1 cellular context compared by ENCODE assay signal in the genomic region with DNA sequence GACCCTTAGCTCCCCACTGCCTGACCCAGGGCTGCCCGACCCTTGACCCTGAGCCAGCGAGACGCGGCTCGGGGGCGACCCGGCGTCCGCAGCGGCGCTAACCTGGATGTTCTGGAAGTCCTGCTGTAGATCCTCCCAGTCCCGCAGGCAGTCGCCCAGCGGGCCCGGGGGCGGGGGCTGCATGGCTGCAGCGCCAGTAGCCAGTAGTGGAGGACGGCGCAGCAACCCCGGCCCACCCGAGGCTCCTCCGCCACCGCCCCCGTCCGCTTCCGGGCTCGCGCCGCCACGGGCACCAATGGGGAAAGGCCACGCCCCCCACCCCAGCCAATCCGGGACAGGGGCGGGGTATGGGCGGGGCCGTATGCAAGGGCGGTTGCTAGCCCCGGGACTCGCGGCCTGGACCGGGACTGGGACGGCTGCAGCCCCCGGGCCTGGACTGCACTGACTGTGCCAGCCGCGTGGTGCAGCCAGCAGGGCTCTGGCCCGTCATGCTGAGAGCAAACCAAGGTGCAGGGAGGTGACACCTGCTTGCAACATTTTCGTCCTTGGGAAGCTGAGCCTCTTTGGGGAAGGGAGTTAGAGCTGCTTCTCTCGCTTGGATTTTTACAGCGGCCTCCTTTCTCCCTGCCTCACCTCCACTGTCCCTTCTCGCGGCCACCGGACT.
A peak's percentile ranks its signal among the peaks of the same experiment; 100 is the strongest.
TF ChIP-seq lines count a peak whose summit lies in the region.

Gene TMEM120A (minus strand): TSS at position 208 of the 664 bp plus-strand sequence. CDS start 25 bp downstream, at position 183.

TF ChIP-seq in GM12878, 131 proteins besides CTCF, POLR2A, EP300 and RAD21 (continued from another document and continues in another):
- TF ChIP-seq HDGF (IDR thresholded peaks at IDR 0.05) (no peak), E4F1 (IDR thresholded peaks at IDR 0.05; ENCODE audit: borderline replicate concordance, partially characterized antibody) (no peak), LARP7 (IDR thresholded peaks at IDR 0.05) (no peak; the same call in 1 of the 2 replicates), CHD4 (IDR thresholded peaks at IDR 0.05) (no peak), ZSCAN29 (IDR thresholded peaks at IDR 0.05) (no peak), SIN3A (IDR thresholded peaks at IDR 0.05; ENCODE audit: low read depth, low read length) (no peak), NR2F1 (conservative IDR thresholded peaks at IDR 0.05) (peak; percentile 96), CBX5 (IDR thresholded peaks at IDR 0.05; ENCODE audit: low read depth) (no peak), FOS (IDR thresholded peaks at IDR 0.05; ENCODE audit: borderline replicate concordance, extremely low read depth, insufficient read length) (peak; percentile 41), MEF2A (IDR thresholded peaks at IDR 0.05; ENCODE audit: insufficient read depth, low read depth, low read length) (no peak), MEF2B (IDR thresholded peaks at IDR 0.05; ENCODE audit: partially characterized antibody, poor library complexity, severe bottlenecking) (no peak), JUND (IDR thresholded peaks at IDR 0.05; ENCODE audit: low read depth, low read length) (no peak), MYC (IDR thresholded peaks at IDR 0.05; ENCODE audit: insufficient read depth, insufficient read length, insufficient replicate concordance, low read length, severe bottlenecking) (no peak), SMAD1 (IDR thresholded peaks at IDR 0.05; ENCODE audit: low read depth, partially characterized antibody) (no peak), PAX8 (IDR thresholded peaks at IDR 0.05) (no peak), SRF (IDR thresholded peaks at IDR 0.05; ENCODE audit: low read depth in 2 of 2, low read length in 2 of 2) (no peak), PML (IDR thresholded peaks at IDR 0.05; ENCODE audit: low read length) (no peak), POLR2AphosphoS5 (IDR thresholded peaks at IDR 0.05; ENCODE audit: low read length) (peak; percentile 49; the same call in 1 of the 2 replicates), CHD1 (IDR thresholded peaks at IDR 0.05; ENCODE audit: low read depth, low read length) (no peak), EGR1 (IDR thresholded peaks at IDR 0.05; ENCODE audit: borderline replicate concordance in 1 of 2, low read depth in 2 of 2, low read length in 2 of 2) (peak in 1 of 2 experiments; percentile 90; a peak in 2 of 3 replicates), YBX1 (IDR thresholded peaks at IDR 0.05) (no peak), CREB1 (IDR thresholded peaks at IDR 0.05; ENCODE audit: low read depth) (peak; percentile 53; the same call in 1 of the 2 replicates), BACH1 (IDR thresholded peaks at IDR 0.05; ENCODE audit: borderline replicate concordance) (no peak), E2F8 (IDR thresholded peaks at IDR 0.05; ENCODE audit: low read depth, partially characterized antibody) (no peak), HDAC2 (IDR thresholded peaks at IDR 0.05) (no peak), SMAD5 (IDR thresholded peaks at IDR 0.05; ENCODE audit: low read depth) (no peak), CEBPB (IDR thresholded peaks at IDR 0.05; ENCODE audit: borderline replicate concordance in 1 of 2, low read depth in 2 of 2, low read length in 2 of 2) (no peak), GABPA (IDR thresholded peaks at IDR 0.05; ENCODE audit: low read depth) (no peak), RBBP5 (conservative IDR thresholded peaks at IDR 0.05) (no peak), MXI1 (IDR thresholded peaks at IDR 0.05; ENCODE audit: low read depth, low read length) (peak; percentile 50; the same call in 1 of the 2 replicates), ZNF622 (IDR thresholded peaks at IDR 0.05) (no peak), CBFB (IDR thresholded peaks at IDR 0.05; ENCODE audit: low read depth) (no peak), HDAC6 (IDR thresholded peaks at IDR 0.05; ENCODE audit: unreplicated experiment) (no peak), RFX5 (IDR thresholded peaks at IDR 0.05; ENCODE audit: low read depth, low read length) (no peak), SP1 (IDR thresholded peaks at IDR 0.05; ENCODE audit: low read depth, low read length) (peak; percentile 94), FOXM1 (IDR thresholded peaks at IDR 0.05; ENCODE audit: low read depth, low read length) (no peak), RB1 (IDR thresholded peaks at IDR 0.05; ENCODE audit: borderline replicate concordance) (no peak), HCFC1 (IDR thresholded peaks at IDR 0.05; ENCODE audit: low read length) (no peak; the same call in 1 of the 2 replicates), MTA2 (IDR thresholded peaks at IDR 0.05; ENCODE audit: low read depth) (no peak), SREBF2 (IDR thresholded peaks at IDR 0.05; ENCODE audit: low read length) (no peak), ESRRA (IDR thresholded peaks at IDR 0.05; ENCODE audit: low read length) (no peak), IRF3 (IDR thresholded peaks at IDR 0.05) (0 out of 2 replicates have a peak, but pooled peaks have one; percentile 5), SUPT20H (IDR thresholded peaks at IDR 0.05; ENCODE audit: borderline replicate concordance, control insufficient read depth, low read depth, low read length) (no peak), ASH2L (IDR thresholded peaks at IDR 0.05; ENCODE audit: borderline replicate concordance, low read depth) (no peak), TCF7 (IDR thresholded peaks at IDR 0.05; ENCODE audit: borderline replicate concordance) (no peak)
- TF ChIP-seq, protein P1, sequence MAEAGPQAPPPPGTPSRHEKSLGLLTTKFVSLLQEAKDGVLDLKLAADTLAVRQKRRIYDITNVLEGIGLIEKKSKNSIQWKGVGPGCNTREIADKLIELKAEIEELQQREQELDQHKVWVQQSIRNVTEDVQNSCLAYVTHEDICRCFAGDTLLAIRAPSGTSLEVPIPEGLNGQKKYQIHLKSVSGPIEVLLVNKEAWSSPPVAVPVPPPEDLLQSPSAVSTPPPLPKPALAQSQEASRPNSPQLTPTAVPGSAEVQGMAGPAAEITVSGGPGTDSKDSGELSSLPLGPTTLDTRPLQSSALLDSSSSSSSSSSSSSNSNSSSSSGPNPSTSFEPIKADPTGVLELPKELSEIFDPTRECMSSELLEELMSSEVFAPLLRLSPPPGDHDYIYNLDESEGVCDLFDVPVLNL (IDR thresholded peaks at IDR 0.05; ENCODE audit: low read depth, low read length): 0 out of 2 replicates have a peak, but pooled peaks have one; percentile 38
- TF ChIP-seq, protein P2, sequence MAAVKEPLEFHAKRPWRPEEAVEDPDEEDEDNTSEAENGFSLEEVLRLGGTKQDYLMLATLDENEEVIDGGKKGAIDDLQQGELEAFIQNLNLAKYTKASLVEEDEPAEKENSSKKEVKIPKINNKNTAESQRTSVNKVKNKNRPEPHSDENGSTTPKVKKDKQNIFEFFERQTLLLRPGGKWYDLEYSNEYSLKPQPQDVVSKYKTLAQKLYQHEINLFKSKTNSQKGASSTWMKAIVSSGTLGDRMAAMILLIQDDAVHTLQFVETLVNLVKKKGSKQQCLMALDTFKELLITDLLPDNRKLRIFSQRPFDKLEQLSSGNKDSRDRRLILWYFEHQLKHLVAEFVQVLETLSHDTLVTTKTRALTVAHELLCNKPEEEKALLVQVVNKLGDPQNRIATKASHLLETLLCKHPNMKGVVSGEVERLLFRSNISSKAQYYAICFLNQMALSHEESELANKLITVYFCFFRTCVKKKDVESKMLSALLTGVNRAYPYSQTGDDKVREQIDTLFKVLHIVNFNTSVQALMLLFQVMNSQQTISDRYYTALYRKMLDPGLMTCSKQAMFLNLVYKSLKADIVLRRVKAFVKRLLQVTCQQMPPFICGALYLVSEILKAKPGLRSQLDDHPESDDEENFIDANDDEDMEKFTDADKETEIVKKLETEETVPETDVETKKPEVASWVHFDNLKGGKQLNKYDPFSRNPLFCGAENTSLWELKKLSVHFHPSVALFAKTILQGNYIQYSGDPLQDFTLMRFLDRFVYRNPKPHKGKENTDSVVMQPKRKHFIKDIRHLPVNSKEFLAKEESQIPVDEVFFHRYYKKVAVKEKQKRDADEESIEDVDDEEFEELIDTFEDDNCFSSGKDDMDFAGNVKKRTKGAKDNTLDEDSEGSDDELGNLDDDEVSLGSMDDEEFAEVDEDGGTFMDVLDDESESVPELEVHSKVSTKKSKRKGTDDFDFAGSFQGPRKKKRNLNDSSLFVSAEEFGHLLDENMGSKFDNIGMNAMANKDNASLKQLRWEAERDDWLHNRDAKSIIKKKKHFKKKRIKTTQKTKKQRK (IDR thresholded peaks at IDR 0.05; ENCODE audit: low read depth, low read length): no peak
- TF ChIP-seq, protein P3, sequence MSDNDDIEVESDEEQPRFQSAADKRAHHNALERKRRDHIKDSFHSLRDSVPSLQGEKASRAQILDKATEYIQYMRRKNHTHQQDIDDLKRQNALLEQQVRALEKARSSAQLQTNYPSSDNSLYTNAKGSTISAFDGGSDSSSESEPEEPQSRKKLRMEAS (IDR thresholded peaks at IDR 0.05; ENCODE audit: low read depth, low read length): peak; percentile 16; the same call in 1 of the 2 replicates
- TF ChIP-seq, protein P4, sequence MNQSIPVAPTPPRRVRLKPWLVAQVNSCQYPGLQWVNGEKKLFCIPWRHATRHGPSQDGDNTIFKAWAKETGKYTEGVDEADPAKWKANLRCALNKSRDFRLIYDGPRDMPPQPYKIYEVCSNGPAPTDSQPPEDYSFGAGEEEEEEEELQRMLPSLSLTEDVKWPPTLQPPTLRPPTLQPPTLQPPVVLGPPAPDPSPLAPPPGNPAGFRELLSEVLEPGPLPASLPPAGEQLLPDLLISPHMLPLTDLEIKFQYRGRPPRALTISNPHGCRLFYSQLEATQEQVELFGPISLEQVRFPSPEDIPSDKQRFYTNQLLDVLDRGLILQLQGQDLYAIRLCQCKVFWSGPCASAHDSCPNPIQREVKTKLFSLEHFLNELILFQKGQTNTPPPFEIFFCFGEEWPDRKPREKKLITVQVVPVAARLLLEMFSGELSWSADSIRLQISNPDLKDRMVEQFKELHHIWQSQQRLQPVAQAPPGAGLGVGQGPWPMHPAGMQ (IDR thresholded peaks at IDR 0.05; ENCODE audit: borderline replicate concordance): no peak
- TF ChIP-seq, protein P5, sequence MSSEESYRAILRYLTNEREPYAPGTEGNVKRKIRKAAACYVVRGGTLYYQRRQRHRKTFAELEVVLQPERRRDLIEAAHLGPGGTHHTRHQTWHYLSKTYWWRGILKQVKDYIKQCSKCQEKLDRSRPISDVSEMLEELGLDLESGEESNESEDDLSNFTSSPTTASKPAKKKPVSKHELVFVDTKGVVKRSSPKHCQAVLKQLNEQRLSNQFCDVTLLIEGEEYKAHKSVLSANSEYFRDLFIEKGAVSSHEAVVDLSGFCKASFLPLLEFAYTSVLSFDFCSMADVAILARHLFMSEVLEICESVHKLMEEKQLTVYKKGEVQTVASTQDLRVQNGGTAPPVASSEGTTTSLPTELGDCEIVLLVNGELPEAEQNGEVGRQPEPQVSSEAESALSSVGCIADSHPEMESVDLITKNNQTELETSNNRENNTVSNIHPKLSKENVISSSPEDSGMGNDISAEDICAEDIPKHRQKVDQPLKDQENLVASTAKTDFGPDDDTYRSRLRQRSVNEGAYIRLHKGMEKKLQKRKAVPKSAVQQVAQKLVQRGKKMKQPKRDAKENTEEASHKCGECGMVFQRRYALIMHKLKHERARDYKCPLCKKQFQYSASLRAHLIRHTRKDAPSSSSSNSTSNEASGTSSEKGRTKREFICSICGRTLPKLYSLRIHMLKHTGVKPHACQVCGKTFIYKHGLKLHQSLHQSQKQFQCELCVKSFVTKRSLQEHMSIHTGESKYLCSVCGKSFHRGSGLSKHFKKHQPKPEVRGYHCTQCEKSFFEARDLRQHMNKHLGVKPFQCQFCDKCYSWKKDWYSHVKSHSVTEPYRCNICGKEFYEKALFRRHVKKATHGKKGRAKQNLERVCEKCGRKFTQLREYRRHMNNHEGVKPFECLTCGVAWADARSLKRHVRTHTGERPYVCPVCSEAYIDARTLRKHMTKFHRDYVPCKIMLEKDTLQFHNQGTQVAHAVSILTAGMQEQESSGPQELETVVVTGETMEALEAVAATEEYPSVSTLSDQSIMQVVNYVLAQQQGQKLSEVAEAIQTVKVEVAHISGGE (CRISPR knock-in tag; IDR thresholded peaks at IDR 0.05): no peak
